ENCODE assay signal across 7 cellular contexts in the genomic region with DNA sequence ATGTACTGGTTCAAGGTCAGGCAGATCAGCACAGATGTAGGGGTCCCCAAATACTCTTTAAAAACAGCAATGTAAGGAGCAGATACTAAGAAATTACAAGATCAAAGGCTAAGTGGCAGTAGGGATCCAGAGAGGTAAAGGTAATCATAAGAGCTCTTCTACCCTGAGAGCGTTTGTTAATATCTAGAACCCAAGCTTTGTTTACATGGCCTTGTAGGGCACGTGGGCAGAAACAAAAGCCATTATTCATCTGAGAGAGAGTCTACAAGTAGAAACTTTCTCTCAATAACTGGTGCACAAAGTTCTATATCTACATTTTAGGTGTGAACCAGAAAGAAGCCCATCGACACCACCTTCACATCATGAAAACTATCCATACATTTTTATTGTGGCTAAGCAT.
"Had no signal": no experiment of that assay in that cellular context is flagged by ENCODE, and none has a peak within 500 bp of the region (broad histone marks: within the 10 kb centered on the region; RNA-seq: fewer than 3 reads in every experiment).

No MANE protein-coding gene starts in this region.

- H3K27ac ChIP-seq: KMS-11 had no signal

- H3K27me3 Mint-ChIP-seq: IgD-negative memory B cell had no signal

- H3K36me3 Mint-ChIP-seq: IgD-negative memory B cell had no signal

- DNase-seq: GOT3, H9, HCEC 1CT, Kasumi-1, KBM-7 had no signal

- H3K4me2 ChIP-seq: KMS-11 had no signal

- H3K9ac ChIP-seq: KMS-11 had no signal

- H3K27ac Mint-ChIP-seq: H9, IgD-negative memory B cell had no signal

- H3K4me1 Mint-ChIP-seq: H9, IgD-negative memory B cell had no signal

- H3K9me3 Mint-ChIP-seq: H9 had no signal

- H3K4me3 Mint-ChIP-seq: H9, IgD-negative memory B cell had no signal
